ENCODE assay signal across 1 cellular context in the genomic region with DNA sequence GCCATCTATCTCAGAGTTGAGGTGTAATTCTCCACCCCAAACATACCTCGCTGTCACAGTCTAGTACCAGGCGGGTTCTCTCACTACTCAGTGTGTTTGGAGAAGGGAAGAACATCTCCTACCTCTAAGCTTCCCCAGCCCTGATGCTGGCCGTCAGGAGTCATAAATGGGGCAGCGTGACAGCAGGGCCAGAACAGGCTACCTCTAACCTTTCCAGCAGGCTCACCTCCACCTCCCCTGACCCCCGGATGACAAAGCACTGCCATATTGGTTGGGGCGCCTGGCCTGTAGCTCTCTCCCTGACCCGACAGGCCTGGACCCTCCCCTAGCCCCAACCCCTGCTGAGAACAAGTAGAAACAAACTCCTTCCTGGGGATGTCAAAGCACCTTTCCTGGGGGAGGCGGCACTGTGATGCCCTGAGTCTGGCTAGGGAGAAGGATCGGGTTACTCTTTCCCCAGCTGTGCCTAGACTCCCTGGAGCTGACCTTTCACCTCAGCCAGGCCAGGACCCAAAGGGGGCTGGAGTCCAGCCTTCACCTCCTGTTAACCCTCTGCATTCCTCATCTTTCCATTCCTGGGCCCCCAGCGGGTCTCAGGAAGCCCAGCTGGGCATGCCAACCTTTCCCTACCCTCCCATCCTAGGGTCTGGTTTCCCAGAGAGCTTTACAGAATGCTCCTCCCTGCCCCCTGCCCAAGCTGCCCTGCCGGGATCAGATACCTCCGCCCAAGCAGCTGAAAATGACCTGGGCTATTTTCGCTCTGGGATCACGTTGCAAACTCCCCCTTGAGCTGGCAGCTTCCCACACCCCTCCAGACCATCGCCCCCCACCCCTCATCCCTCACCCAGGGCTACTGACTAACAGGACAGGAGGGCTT.
A peak's percentile ranks its signal among the peaks of the same experiment; 100 is the strongest.
TF ChIP-seq lines count a peak whose summit lies in the region.

No MANE protein-coding gene starts in this region.

TF ChIP-seq in HepG2, 621 proteins besides CTCF, POLR2A, EP300 and RAD21 (continued from another document):
- TF ChIP-seq, protein P1, sequence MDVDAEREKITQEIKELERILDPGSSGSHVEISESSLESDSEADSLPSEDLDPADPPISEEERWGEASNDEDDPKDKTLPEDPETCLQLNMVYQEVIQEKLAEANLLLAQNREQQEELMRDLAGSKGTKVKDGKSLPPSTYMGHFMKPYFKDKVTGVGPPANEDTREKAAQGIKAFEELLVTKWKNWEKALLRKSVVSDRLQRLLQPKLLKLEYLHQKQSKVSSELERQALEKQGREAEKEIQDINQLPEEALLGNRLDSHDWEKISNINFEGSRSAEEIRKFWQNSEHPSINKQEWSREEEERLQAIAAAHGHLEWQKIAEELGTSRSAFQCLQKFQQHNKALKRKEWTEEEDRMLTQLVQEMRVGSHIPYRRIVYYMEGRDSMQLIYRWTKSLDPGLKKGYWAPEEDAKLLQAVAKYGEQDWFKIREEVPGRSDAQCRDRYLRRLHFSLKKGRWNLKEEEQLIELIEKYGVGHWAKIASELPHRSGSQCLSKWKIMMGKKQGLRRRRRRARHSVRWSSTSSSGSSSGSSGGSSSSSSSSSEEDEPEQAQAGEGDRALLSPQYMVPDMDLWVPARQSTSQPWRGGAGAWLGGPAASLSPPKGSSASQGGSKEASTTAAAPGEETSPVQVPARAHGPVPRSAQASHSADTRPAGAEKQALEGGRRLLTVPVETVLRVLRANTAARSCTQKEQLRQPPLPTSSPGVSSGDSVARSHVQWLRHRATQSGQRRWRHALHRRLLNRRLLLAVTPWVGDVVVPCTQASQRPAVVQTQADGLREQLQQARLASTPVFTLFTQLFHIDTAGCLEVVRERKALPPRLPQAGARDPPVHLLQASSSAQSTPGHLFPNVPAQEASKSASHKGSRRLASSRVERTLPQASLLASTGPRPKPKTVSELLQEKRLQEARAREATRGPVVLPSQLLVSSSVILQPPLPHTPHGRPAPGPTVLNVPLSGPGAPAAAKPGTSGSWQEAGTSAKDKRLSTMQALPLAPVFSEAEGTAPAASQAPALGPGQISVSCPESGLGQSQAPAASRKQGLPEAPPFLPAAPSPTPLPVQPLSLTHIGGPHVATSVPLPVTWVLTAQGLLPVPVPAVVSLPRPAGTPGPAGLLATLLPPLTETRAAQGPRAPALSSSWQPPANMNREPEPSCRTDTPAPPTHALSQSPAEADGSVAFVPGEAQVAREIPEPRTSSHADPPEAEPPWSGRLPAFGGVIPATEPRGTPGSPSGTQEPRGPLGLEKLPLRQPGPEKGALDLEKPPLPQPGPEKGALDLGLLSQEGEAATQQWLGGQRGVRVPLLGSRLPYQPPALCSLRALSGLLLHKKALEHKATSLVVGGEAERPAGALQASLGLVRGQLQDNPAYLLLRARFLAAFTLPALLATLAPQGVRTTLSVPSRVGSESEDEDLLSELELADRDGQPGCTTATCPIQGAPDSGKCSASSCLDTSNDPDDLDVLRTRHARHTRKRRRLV (CRISPR knock-in tag; IDR thresholded peaks at IDR 0.05), result no peak
- TF ChIP-seq TBX2 (CRISPR knock-in tag; IDR thresholded peaks at IDR 0.05; ENCODE audit: borderline replicate concordance) (0 out of 2 replicates have a peak, but pooled peaks have one; percentile 18), MED1 (CRISPR knock-in tag; IDR thresholded peaks at IDR 0.05) (no peak), SALL1 (CRISPR knock-in tag; IDR thresholded peaks at IDR 0.05) (0 out of 2 replicates have a peak, but pooled peaks have one; percentile 30), NCOA2 (CRISPR knock-in tag; IDR thresholded peaks at IDR 0.05) (0 out of 2 replicates have a peak, but pooled peaks have one; percentile 9)
